In genomic region chr2:217832987-217833386, GRCh38 we compare ENCODE assay signal across 16 cellular contexts.
DNase-seq lines count a peak whose midpoint lies in the region; ATAC-seq and TF ChIP-seq lines count a peak whose summit lies in the region.
"Had no signal": no experiment of that assay in that cellular context is flagged by ENCODE, and none has a peak within 500 bp of the region (broad histone marks: within the 10 kb centered on the region; RNA-seq: fewer than 3 reads in every experiment).

No MANE protein-coding gene starts in this region.

- H3K27ac ChIP-seq in GM23338 (ENCODE audit: low read depth) (no peak overlapping the region), right atrium auricular region (peak overlapping the region; percentile 75 to 83), skeletal muscle tissue (ENCODE audit: low read depth, low read length) (peak overlapping the region; percentile 94)
- H3K27ac ChIP-seq: 22Rv1, RWPE1 had no signal

- no peak overlapping the region for H3K4me2 ChIP-seq in GM23338

- DNase-seq in DMS153 (lab: John Stamatoyannopoulos, UW) = peak; percentile 45
- DNase-seq in DMS153 treated with DMSO at 0.1 percent for 48 hours (lab: John Stamatoyannopoulos, UW; ENCODE audit: unreplicated experiment) = no peak
- DNase-seq in GM23338 (ENCODE audit: low spot score) = no peak
- no peak for DNase-seq in right atrium auricular region (ENCODE audit: low spot score)
- DNase-seq: CD8-positive, alpha-beta T cell; GDM1; NCI-H187 treated with DMSO at 0.1 percent for 48 hours; NCI-H82; PC-3 had no signal

- H3K36me3 ChIP-seq in GM23338 (ENCODE audit: insufficient read depth) = no peaks in the 10 kb centered on the region
- peaks cover 84% of the 10 kb centered on the region for H3K36me3 ChIP-seq in right atrium auricular region
- H3K36me3 ChIP-seq in skeletal muscle tissue (ENCODE audit: control insufficient read depth in 3 of 3, insufficient read depth in 3 of 3, low read length in 3 of 3) = peaks cover 75 to 77% (median 76%) of the 10 kb centered on the region in 3 donors

- no peak overlapping the region for H3K4me3 Mint-ChIP-seq in GM23338
- H3K4me3 Mint-ChIP-seq: CD8-positive, alpha-beta T cell had no signal

- H3K27ac Mint-ChIP-seq in GM23338 = 0 out of 2 replicates have a peak overlapping the region, but pooled peaks have one; percentile 15
- H3K27ac Mint-ChIP-seq: CD8-positive, alpha-beta T cell had no signal

- peaks cover 20% of the 10 kb centered on the region for H3K4me1 Mint-ChIP-seq in GM23338

- no peak overlapping the region for H3K4me3 ChIP-seq in GM23338
- no peak overlapping the region for H3K4me3 ChIP-seq in right atrium auricular region
- peak overlapping the region in 1 of 3 donors; percentile 27 for H3K4me3 ChIP-seq in skeletal muscle tissue (ENCODE audit: low read length in 3 of 3)
- H3K4me3 ChIP-seq: GM12878 had no signal

- H3K79me2 ChIP-seq in GM23338 (replicated peaks; ENCODE audit: insufficient read depth) = no peaks in the 10 kb centered on the region

- H3K9me3 ChIP-seq in right atrium auricular region (no peaks in the 10 kb centered on the region), skeletal muscle tissue (ENCODE audit: control insufficient read depth in 3 of 3, low read length in 3 of 3) (no peaks in the 10 kb centered on the region)

- no peaks in the 10 kb centered on the region for H4K20me1 ChIP-seq in GM23338 (replicated peaks; ENCODE audit: insufficient read depth)

- H3K36me3 Mint-ChIP-seq in GM23338 (ENCODE audit: low read depth) = peaks cover 3% of the 10 kb centered on the region; the same call in 1 of the 3 replicates
- H3K36me3 Mint-ChIP-seq: CD8-positive, alpha-beta T cell had no signal

- H3K27me3 ChIP-seq in GM23338 (ENCODE audit: insufficient read depth) = no peaks in the 10 kb centered on the region
- H3K27me3 ChIP-seq in right atrium auricular region = no peaks in the 10 kb centered on the region
- no peaks in the 10 kb centered on the region for H3K27me3 ChIP-seq in skeletal muscle tissue (ENCODE audit: control insufficient read depth in 3 of 3, insufficient read depth in 3 of 3, low read length in 3 of 3)

- H3K27me3 Mint-ChIP-seq in GM23338 (ENCODE audit: insufficient read depth, low read depth, poor library complexity) = peaks cover 7% of the 10 kb centered on the region

- H3K9me3 Mint-ChIP-seq in GM23338 = no peaks in the 10 kb centered on the region; the same call in 2 of the 3 replicates
- H3K9me3 Mint-ChIP-seq: CD8-positive, alpha-beta T cell had no signal

- H3K4me1 ChIP-seq in GM23338 (ENCODE audit: insufficient read depth) (no peaks in the 10 kb centered on the region), right atrium auricular region (peaks cover 5 to 99% of the 10 kb centered on the region in 2 donors), skeletal muscle tissue (ENCODE audit: control insufficient read depth in 3 of 3, insufficient read depth in 3 of 3, low read length in 3 of 3) (peaks cover 93 to 97% (median 96%) of the 10 kb centered on the region in 3 donors)

- peak overlapping the region in 2 of 3 donors; percentile 4 to 84 for H3K9ac ChIP-seq in skeletal muscle tissue (ENCODE audit: low read depth in 1 of 3, low read length in 3 of 3)

- no peaks in the 10 kb centered on the region for H3K9me2 ChIP-seq in GM23338 (ENCODE audit: insufficient read depth)

- ATAC-seq in GM23338 = no peak
- no peak for ATAC-seq in GM21528 (IDR thresholded peaks at IDR 0.05; ENCODE audit: low FRiP score, unreplicated experiment)
- no peak for ATAC-seq in GM18520 (IDR thresholded peaks at IDR 0.05; ENCODE audit: unreplicated experiment)
- ATAC-seq in GM18858 (IDR thresholded peaks at IDR 0.05; ENCODE audit: unreplicated experiment) = no peak
- ATAC-seq: CD8-positive, alpha-beta T cell; GM12878; PC-3 had no signal

- no peak overlapping the region for H2AFZ ChIP-seq in GM23338

- TF ChIP-seq CTCF in GM23338 (conservative IDR thresholded peaks at IDR 0.05; ENCODE audit: low read depth in 2 of 2) (no peak), right atrium auricular region (IDR thresholded peaks at IDR 0.05) (no peak)

- H3F3A ChIP-seq in GM23338 (replicated peaks; ENCODE audit: low read depth) = no peaks in the 10 kb centered on the region

TF ChIP-seq in GM23338, 12 proteins besides CTCF, POLR2A, EP300 and RAD21:
- TF ChIP-seq JUNB (IDR thresholded peaks at IDR 0.05; ENCODE audit: unreplicated experiment) (no peak), NANOG (IDR thresholded peaks at IDR 0.05; ENCODE audit: borderline replicate concordance) (no peak), STAT1 (IDR thresholded peaks at IDR 0.05; ENCODE audit: unreplicated experiment) (no peak)
